Comparison of ENCODE assay signal across 17 cellular contexts in genomic region chr14:71486274-71486673, GRCh38.
"Had no signal": no experiment of that assay in that cellular context is flagged by ENCODE, and none has a peak within 500 bp of the region (broad histone marks: within the 10 kb centered on the region; RNA-seq: fewer than 3 reads in every experiment).

No MANE protein-coding gene starts in this region.

- H3K4me3 ChIP-seq: mucosa of descending colon, skin epidermis had no signal

- H3K27ac ChIP-seq: skin epidermis, VCaP had no signal

- DNase-seq: activated CD4-positive, alpha-beta memory T cell treated with anti-CD3 and anti-CD28 coated beads, Interleukin-2, amount 10 ng/mL, durations not matched to agents 7 days and 5 days; activated CD4-positive, alpha-beta T cell treated with anti-CD3 and anti-CD28 coated beads for 36 hours; activated CD8-positive, alpha-beta memory T cell treated with anti-CD3 and anti-CD28 coated beads, Interleukin-2, amount 50 U/mL, for 4 hours; activated gamma-delta T cell treated with Interleukin-2 at 50 U/mL for 16 hours; activated naive CD8-positive, alpha-beta T cell treated with anti-CD3 and anti-CD28 coated beads for 36 hours; activated T-cell treated with anti-CD3 and anti-CD28 coated beads, Interleukin-2, amount 50 U/mL, for 72 hours; effector memory CD4-positive, alpha-beta T cell; hippocampal formation; immature natural killer cell; left cardiac atrium; mucosa of descending colon; substantia nigra; T-cell; T1000 had no signal

- ATAC-seq: activated CD4-positive, alpha-beta T cell treated with anti-CD3 and anti-CD28 coated beads for 36 hours; activated T-cell treated with anti-CD3 and anti-CD28 coated beads, Interleukin-2, amount 50 U/mL, for 72 hours; mucosa of descending colon; natural killer cell treated with Interleukin-12 subunit alpha and Interleukin-12 subunit beta and Interleukin-15 and Interleukin-18, amount 100 ng/mL, for 72 hours; T-cell had no signal

- H3K9me3 ChIP-seq: mucosa of descending colon had no signal
